Comparison of ENCODE assay signal across 20 cellular contexts in the genomic region with DNA sequence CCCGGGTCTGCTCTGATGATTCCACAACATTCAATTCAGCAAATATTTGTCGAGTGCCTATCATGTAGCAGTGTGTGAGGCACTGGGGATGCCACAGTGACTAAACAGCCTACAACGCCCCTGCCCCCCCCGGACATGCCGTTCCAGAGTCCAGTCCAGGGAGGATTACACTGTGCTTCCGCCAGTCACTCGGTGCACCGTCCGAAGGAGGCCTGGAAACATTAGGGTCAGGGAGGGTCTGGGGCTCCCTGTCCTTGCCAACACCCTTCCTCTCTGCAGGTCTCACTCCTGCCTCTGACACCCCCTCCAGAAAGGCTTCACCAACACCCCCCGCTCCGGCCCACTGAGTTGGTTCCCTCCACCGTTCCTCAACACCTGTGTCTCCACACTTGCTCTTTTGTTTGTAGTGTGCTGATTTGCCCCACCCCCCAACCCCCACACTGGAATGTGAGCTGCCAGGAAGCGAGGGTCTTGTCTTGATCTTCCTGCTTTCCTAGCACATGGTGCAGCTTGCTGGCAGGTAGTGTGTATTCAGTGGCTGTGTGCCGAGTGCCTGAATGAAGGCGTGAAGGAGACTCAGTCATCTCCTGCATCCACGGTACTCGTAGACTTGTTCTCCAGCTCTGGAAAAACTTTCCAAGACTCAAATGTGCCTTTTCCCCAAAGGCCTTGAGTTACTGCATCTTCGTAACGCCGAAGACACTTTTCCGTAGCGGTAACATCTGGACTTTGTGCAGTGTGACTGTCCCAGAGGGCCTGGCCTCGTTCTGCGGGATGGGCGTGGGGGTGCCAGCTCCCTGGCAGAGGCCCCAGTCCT.
DNase-seq lines count a peak whose midpoint lies in the region; ATAC-seq and TF ChIP-seq lines count a peak whose summit lies in the region.
"Had no signal": no experiment of that assay in that cellular context is flagged by ENCODE, and none has a peak within 500 bp of the region (broad histone marks: within the 10 kb centered on the region; RNA-seq: fewer than 3 reads in every experiment).

No MANE protein-coding gene starts in this region.

- DNase-seq in endothelial cell (ENCODE audit: low spot score) (peak; percentile 21), lung microvascular endothelial cell (ENCODE audit: low read depth in 2 of 2) (peak; percentile 31 to 90), GDM1 (lab: John Stamatoyannopoulos, UW) (no peak), NCI-H82 (lab: John Stamatoyannopoulos, UW) (no peak)
- DNase-seq in CD8-positive, alpha-beta T cell: no peak
- DNase-seq: activated CD4-positive, alpha-beta T cell treated with anti-CD3 and anti-CD28 coated beads for 48 hours; activated CD8-positive, alpha-beta memory T cell treated with anti-CD3 and anti-CD28 coated beads, Interleukin-2, amount 50 U/mL, for 48 hours; activated naive CD4-positive, alpha-beta T cell treated with anti-CD3 and anti-CD28 coated beads, Interleukin-2, amount 10 ng/mL, durations not matched to agents 7 days and 5 days; HFFc6; left ventricle myocardium superior; natural killer cell; NCI-H1436; NCI-H446 treated with DMSO at 0.1 percent for 48 hours; SJCRH30; stimulated activated CD4-positive, alpha-beta T cell treated with anti-CD3 and anti-CD28 coated beads, Interleukin-2, amount 100 ng/mL, for 24 hours had no signal

- POLR2A ChIA-PET in CD8-positive, alpha-beta T cell (lab: Charles Lee): no interaction called here

- no peaks in the 10 kb centered on the region for H3K9me3 ChIP-seq in HUES6 (ENCODE audit: control insufficient read depth, insufficient read depth, low read depth, low read length)
- no peaks in the 10 kb centered on the region for H3K9me3 ChIP-seq in CD8-positive, alpha-beta T cell (ENCODE audit: low read length)
- H3K9me3 ChIP-seq: SJCRH30, suprapubic skin had no signal

- no peak for TF ChIP-seq CTCF in endothelial cell (IDR thresholded peaks at IDR 0.05; ENCODE audit: unreplicated experiment)
- TF ChIP-seq CTCF in CD8-positive, alpha-beta T cell (IDR thresholded peaks at IDR 0.05): no peak

- peaks cover 8% of the 10 kb centered on the region for H3K36me3 Mint-ChIP-seq in endothelial cell (ENCODE audit: low read depth, unreplicated experiment)
- no peaks in the 10 kb centered on the region for H3K36me3 Mint-ChIP-seq in CD8-positive, alpha-beta T cell
- H3K36me3 Mint-ChIP-seq: natural killer cell had no signal

- no peaks in the 10 kb centered on the region for H3K36me3 ChIP-seq in HUES6 (ENCODE audit: control insufficient read depth, insufficient read depth, low read length)
- no peaks in the 10 kb centered on the region for H3K36me3 ChIP-seq in CD8-positive, alpha-beta T cell (ENCODE audit: insufficient read depth, low read length)
- H3K36me3 ChIP-seq: SJCRH30, suprapubic skin had no signal

- H3K4me1 Mint-ChIP-seq in endothelial cell (ENCODE audit: unreplicated experiment): peaks cover 37% of the 10 kb centered on the region
- H3K4me1 Mint-ChIP-seq in CD8-positive, alpha-beta T cell (ENCODE audit: low read depth): peaks cover 43% of the 10 kb centered on the region

- H3K27me3 ChIP-seq in HUES6 (ENCODE audit: control insufficient read depth, insufficient read depth, low read length): no peaks in the 10 kb centered on the region
- H3K27me3 ChIP-seq in CD8-positive, alpha-beta T cell (ENCODE audit: insufficient read depth, low read length): no peaks in the 10 kb centered on the region
- H3K27me3 ChIP-seq: SJCRH30, suprapubic skin had no signal

- H3K27ac ChIP-seq in HUES6 (ENCODE audit: low read depth, low read length): no peak overlapping the region
- no peak overlapping the region for H3K27ac ChIP-seq in CD8-positive, alpha-beta T cell (ENCODE audit: low read depth, low read length)
- H3K27ac ChIP-seq: SJCRH30, suprapubic skin had no signal

- peak overlapping the region; percentile 26 for H3K9ac ChIP-seq in HUES6 (ENCODE audit: low read length)

- H3K27me3 Mint-ChIP-seq in endothelial cell (ENCODE audit: unreplicated experiment): peaks cover 4% of the 10 kb centered on the region
- no peaks in the 10 kb centered on the region for H3K27me3 Mint-ChIP-seq in CD8-positive, alpha-beta T cell (ENCODE audit: low read depth)

- intact Hi-C loops in CD8-positive, alpha-beta T cell (cut with DNase I, micrococcal nuclease): no loop called here

- CTCF ChIA-PET in CD8-positive, alpha-beta T cell (lab: Charles Lee): interaction anchor here (1.4 kb wide), 1 partner anchor 11 kb away, joined by 3 read pairs; no protein-coding TSS in a partner anchor

- peak overlapping the region; percentile 84 for H3K27ac Mint-ChIP-seq in endothelial cell (ENCODE audit: unreplicated experiment)
- no peak overlapping the region for H3K27ac Mint-ChIP-seq in CD8-positive, alpha-beta T cell
- H3K27ac Mint-ChIP-seq: activated naive CD4-positive, alpha-beta T cell treated with anti-CD3 and anti-CD28 coated beads, Interleukin-2, amount 10 ng/mL, durations not matched to agents 7 days and 5 days; CD14-positive monocyte; HFFc6 had no signal

- no peaks in the 10 kb centered on the region for H3K9me3 Mint-ChIP-seq in endothelial cell (ENCODE audit: unreplicated experiment)
- H3K9me3 Mint-ChIP-seq in CD8-positive, alpha-beta T cell: no peaks in the 10 kb centered on the region
- H3K9me3 Mint-ChIP-seq: CD14-positive monocyte, HFFc6, natural killer cell had no signal

- H3K4me3 ChIP-seq in HUES6 (ENCODE audit: low read depth, low read length): 0 out of 2 replicates have a peak overlapping the region, but pooled peaks have one; percentile 6
- H3K4me3 ChIP-seq in CD8-positive, alpha-beta T cell (ENCODE audit: low read depth, low read length): no peak overlapping the region
- H3K4me3 ChIP-seq: GM12878, SJCRH30, suprapubic skin had no signal

- H3K4me3 Mint-ChIP-seq in endothelial cell (ENCODE audit: unreplicated experiment): no peak overlapping the region
- H3K4me3 Mint-ChIP-seq in CD8-positive, alpha-beta T cell: no peak overlapping the region
- H3K4me3 Mint-ChIP-seq: activated naive CD4-positive, alpha-beta T cell treated with anti-CD3 and anti-CD28 coated beads, Interleukin-2, amount 10 ng/mL, durations not matched to agents 7 days and 5 days; CD14-positive monocyte; HFFc6; natural killer cell had no signal

- ATAC-seq in CD8-positive, alpha-beta T cell: no peak
- no peak for ATAC-seq in HG02970 (IDR thresholded peaks at IDR 0.05; ENCODE audit: low FRiP score, unreplicated experiment)
- ATAC-seq: GM12878, left ventricle myocardium superior, natural killer cell had no signal

- H3K4me1 ChIP-seq in HUES6 (ENCODE audit: control insufficient read depth, insufficient read depth, low read length): peaks cover 49% of the 10 kb centered on the region
- H3K4me1 ChIP-seq in CD8-positive, alpha-beta T cell (ENCODE audit: insufficient read depth, low read length): peaks cover 21% of the 10 kb centered on the region
- H3K4me1 ChIP-seq: SJCRH30 had no signal

Comparison
In these comparisons a context has a peak if more than half of its experiments do, and no peak if none do; other contexts are left out.
1. DNase-seq: peak in endothelial cell (single experiment) and lung microvascular endothelial cell (2 of 2); none in GDM1 (single experiment), CD8-positive, alpha-beta T cell (0 of 7) and NCI-H82 (single experiment).